Comparison of ENCODE assay signal across 9 cellular contexts in genomic region chr16:85372627-85373372, GRCh38.
DNase-seq lines count a peak whose midpoint lies in the region; ATAC-seq and TF ChIP-seq lines count a peak whose summit lies in the region.
"Had no signal": no experiment of that assay in that cellular context is flagged by ENCODE, and none has a peak within 500 bp of the region (broad histone marks: within the 10 kb centered on the region; RNA-seq: fewer than 3 reads in every experiment).

No MANE protein-coding gene starts in this region.

- no peaks in the 10 kb centered on the region for H4K20me1 ChIP-seq in PC-3 (ENCODE audit: low read length)
- H4K20me1 ChIP-seq in GM23338 (replicated peaks; ENCODE audit: insufficient read depth): no peaks in the 10 kb centered on the region; the same call in 1 of the 2 replicates

- CTCF ChIA-PET in PC-3 (lab: Charles Lee): no interaction called here

- H3K27ac ChIP-seq in PC-3 (ENCODE audit: low read length) (peak overlapping the region; percentile 36; the same call in 1 of the 2 replicates), GM23338 (ENCODE audit: low read depth) (no peak overlapping the region), WERI-Rb-1 (no peak overlapping the region)

- no TSS peak for BruUV-seq in PC-3 (replicated peaks; lab: Mats Ljungman, UMichigan)

- H3K9ac ChIP-seq in PC-3 (ENCODE audit: low read length): no peak overlapping the region

- H3K4me1 ChIP-seq in PC-3 (ENCODE audit: insufficient read depth, low read length) (peaks cover 11% of the 10 kb centered on the region), GM23338 (ENCODE audit: insufficient read depth) (no peaks in the 10 kb centered on the region; the same call in 1 of the 2 replicates)

- ATAC-seq in PC-3 (peak; percentile 52), GM23338 (no peak)

- POLR2A ChIA-PET in PC-3 (lab: Charles Lee; ENCODE audit: unreplicated experiment): no interaction called here

- H3K36me3 Mint-ChIP-seq in GM23338 (ENCODE audit: low read depth): no peaks in the 10 kb centered on the region
- no peaks in the 10 kb centered on the region for H3K36me3 Mint-ChIP-seq in immature natural killer cell

- DNase-seq in GF-D8 (lab: John Stamatoyannopoulos, UW): peak; percentile 84
- peak; percentile 66 for DNase-seq in PC-3
- peak; percentile 38 for DNase-seq in dermis blood vessel endothelial cell
- DNase-seq in stimulated activated CD4-positive, alpha-beta T cell treated with anti-CD3 and anti-CD28 coated beads, Interleukin-2, amount 100 ng/mL, for 4 hours (ENCODE audit: low read depth): peak; percentile 18
- no peak for DNase-seq in globus pallidus (ENCODE audit: low spot score)
- no peak for DNase-seq in GM23338 (ENCODE audit: low spot score)
- DNase-seq in immature natural killer cell: no peak
- no peak for DNase-seq in WERI-Rb-1
- DNase-seq: activated B cell treated with CpG ODN at 0.5 μM for 24 hours had no signal

- H3K27ac Mint-ChIP-seq in GM23338 (no peak overlapping the region), immature natural killer cell (no peak overlapping the region)
- H3K27ac Mint-ChIP-seq: activated B cell treated with CpG ODN at 0.5 μM for 24 hours had no signal

- peaks cover 12% of the 10 kb centered on the region for H3K4me1 Mint-ChIP-seq in GM23338
- H3K4me1 Mint-ChIP-seq in immature natural killer cell: no peaks in the 10 kb centered on the region
- H3K4me1 Mint-ChIP-seq: activated B cell treated with CpG ODN at 0.5 μM for 24 hours had no signal

- H3K27me3 ChIP-seq in PC-3 (ENCODE audit: low read length): no peaks in the 10 kb centered on the region
- no peaks in the 10 kb centered on the region for H3K27me3 ChIP-seq in GM23338 (ENCODE audit: insufficient read depth)
- H3K27me3 ChIP-seq in WERI-Rb-1 (ENCODE audit: insufficient read depth, low read depth, severe bottlenecking): no peaks in the 10 kb centered on the region

- H3K79me2 ChIP-seq in PC-3 (ENCODE audit: low read length) (no peaks in the 10 kb centered on the region), GM23338 (replicated peaks; ENCODE audit: insufficient read depth) (no peaks in the 10 kb centered on the region)

- H3K27me3 Mint-ChIP-seq in GM23338 (ENCODE audit: insufficient read depth, low read depth, poor library complexity) (peaks cover 14% of the 10 kb centered on the region), immature natural killer cell (ENCODE audit: low read depth in 3 of 3) (peaks cover 0 to 3% (median 2%) of the 10 kb centered on the region in 3 donors)

- H3K4me3 ChIP-seq in PC-3 (ENCODE audit: low read length) (no peak overlapping the region), GM23338 (no peak overlapping the region), WERI-Rb-1 (ENCODE audit: low read depth, low read length) (no peak overlapping the region)

- H3K9me3 ChIP-seq in PC-3 (ENCODE audit: low read length): no peaks in the 10 kb centered on the region
- no peaks in the 10 kb centered on the region for H3K9me3 ChIP-seq in WERI-Rb-1 (ENCODE audit: severe bottlenecking)

- H3K4me2 ChIP-seq in PC-3 (ENCODE audit: low read length): no peak overlapping the region
- H3K4me2 ChIP-seq in GM23338: no peak overlapping the region

- H3K36me3 ChIP-seq in PC-3 (ENCODE audit: low read depth, low read length) (no peaks in the 10 kb centered on the region), GM23338 (ENCODE audit: insufficient read depth) (no peaks in the 10 kb centered on the region), WERI-Rb-1 (no peaks in the 10 kb centered on the region)

- TF ChIP-seq CTCF in PC-3 (conservative IDR thresholded peaks at IDR 0.05; ENCODE audit: low read depth, low read length) (no peak), GM23338 (conservative IDR thresholded peaks at IDR 0.05; ENCODE audit: low read depth in 2 of 2) (no peak), WERI-Rb-1 (IDR thresholded peaks at IDR 0.05; ENCODE audit: low read depth, low read length) (no peak)

- H3K9me3 Mint-ChIP-seq in GM23338 (no peaks in the 10 kb centered on the region), immature natural killer cell (no peaks in the 10 kb centered on the region)
- H3K9me3 Mint-ChIP-seq: activated B cell treated with CpG ODN at 0.5 μM for 24 hours had no signal

- no peak overlapping the region; the same call in 2 of the 3 replicates for H3K4me3 Mint-ChIP-seq in GM23338
- no peak overlapping the region for H3K4me3 Mint-ChIP-seq in immature natural killer cell
- H3K4me3 Mint-ChIP-seq: activated B cell treated with CpG ODN at 0.5 μM for 24 hours had no signal

- H3F3A ChIP-seq in PC-3 (ENCODE audit: low read length, unreplicated experiment): no peaks in the 10 kb centered on the region
- H3F3A ChIP-seq in GM23338 (replicated peaks; ENCODE audit: low read depth): no peaks in the 10 kb centered on the region

- H3K9me2 ChIP-seq in PC-3 (replicated peaks; ENCODE audit: low read length) (no peaks in the 10 kb centered on the region), GM23338 (ENCODE audit: insufficient read depth) (no peaks in the 10 kb centered on the region)

- intact Hi-C loops in PC-3 (cut with micrococcal nuclease): no loop called here

- H2AFZ ChIP-seq in PC-3 (ENCODE audit: low read length) (no peak overlapping the region), GM23338 (no peak overlapping the region)

TF ChIP-seq in GM23338, 12 proteins besides CTCF, POLR2A, EP300 and RAD21 (continues in another document):
- TF ChIP-seq EZH2 (IDR thresholded peaks at IDR 0.05; ENCODE audit: low read depth, unreplicated experiment) (no peak), CREB1 (CRISPR knock-in tag; IDR thresholded peaks at IDR 0.05; ENCODE audit: low read depth) (no peak), JUNB (IDR thresholded peaks at IDR 0.05; ENCODE audit: unreplicated experiment) (no peak), STAT1 (IDR thresholded peaks at IDR 0.05; ENCODE audit: unreplicated experiment) (no peak), NANOG (IDR thresholded peaks at IDR 0.05; ENCODE audit: borderline replicate concordance) (no peak), ETS1 (IDR thresholded peaks at IDR 0.05) (no peak), EZH2phosphoT487 (IDR thresholded peaks at IDR 0.05; ENCODE audit: unreplicated experiment) (no peak), POLR2AphosphoS5 (IDR thresholded peaks at IDR 0.05; ENCODE audit: low read depth) (no peak), ZNF114 (CRISPR knock-in tag; IDR thresholded peaks at IDR 0.05) (no peak), ZNF331 (CRISPR knock-in tag; IDR thresholded peaks at IDR 0.05; ENCODE audit: low read depth) (no peak), REST (IDR thresholded peaks at IDR 0.05; ENCODE audit: unreplicated experiment) (no peak)

Comparison
In these comparisons a context has a peak if more than half of its experiments do, and no peak if none do; other contexts are left out.
1. DNase-seq: peak in GF-D8 (single experiment), PC-3 (single experiment), dermis blood vessel endothelial cell (single experiment) and stimulated activated CD4-positive, alpha-beta T cell treated with anti-CD3 and anti-CD28 coated beads, Interleukin-2, amount 100 ng/mL, for 4 hours (single experiment); none in globus pallidus (single experiment), GM23338 (single experiment), immature natural killer cell (0 of 3) and WERI-Rb-1 (single experiment).